ENCODE assay signal across 8 cellular contexts in genomic region chr5:142888469-142889085, GRCh38.
A peak's percentile ranks its signal among the peaks of the same experiment; 100 is the strongest.
DNase-seq lines count a peak whose midpoint lies in the region; ATAC-seq and TF ChIP-seq lines count a peak whose summit lies in the region.

No MANE protein-coding gene starts in this region.

- H3K27ac ChIP-seq in PC-3 (ENCODE audit: low read length) (no peak overlapping the region), dorsolateral prefrontal cortex (peak overlapping the region in 5 of 59 donors; percentile 14 to 45 (median 19))

- no peak overlapping the region for H3K4me2 ChIP-seq in PC-3 (ENCODE audit: low read length)

- no peak overlapping the region for H3K9ac ChIP-seq in PC-3 (ENCODE audit: low read length)

- H3K4me1 Mint-ChIP-seq in HFFc6 (ENCODE audit: low read depth) = peaks cover 29% of the 10 kb centered on the region

- H3K4me3 Mint-ChIP-seq in HFFc6 = no peak overlapping the region

- no peak overlapping the region for H2AFZ ChIP-seq in PC-3 (ENCODE audit: low read length)

- peaks cover 9% of the 10 kb centered on the region for H3K27me3 Mint-ChIP-seq in HFFc6 (ENCODE audit: insufficient read depth)

- H3K4me3 ChIP-seq in PC-3 (ENCODE audit: low read length) = no peak overlapping the region
- H3K4me3 ChIP-seq in dorsolateral prefrontal cortex = no peak overlapping the region

- H3K9me2 ChIP-seq in PC-3 (replicated peaks; ENCODE audit: low read length) = no peaks in the 10 kb centered on the region

- TF ChIP-seq CTCF in HFFc6 (IDR thresholded peaks at IDR 0.05) (peak; percentile 94), PC-3 (conservative IDR thresholded peaks at IDR 0.05; ENCODE audit: low read depth, low read length) (peak; percentile 78), dorsolateral prefrontal cortex (IDR thresholded peaks at IDR 0.05 in 54 of 56, conservative IDR thresholded peaks at IDR 0.05 in 2 of 56; ENCODE audit: low read depth in 1 of 56, partially characterized antibody in 56 of 56) (peak; percentile 73 to 92 (median 84))

- no peaks in the 10 kb centered on the region for H3K9me3 ChIP-seq in PC-3 (ENCODE audit: low read length)

- H3K79me2 ChIP-seq in PC-3 (ENCODE audit: low read length) = no peaks in the 10 kb centered on the region

- H3K4me1 ChIP-seq in PC-3 (ENCODE audit: insufficient read depth, low read length) = peaks cover 11% of the 10 kb centered on the region; the same call in 1 of the 2 replicates

- H3K9me3 Mint-ChIP-seq in HFFc6 = no peaks in the 10 kb centered on the region

- no peaks in the 10 kb centered on the region for H4K20me1 ChIP-seq in PC-3 (ENCODE audit: low read length)

- H3K36me3 Mint-ChIP-seq in HFFc6 (ENCODE audit: low read depth) = no peaks in the 10 kb centered on the region

- peak; percentile 78 for ATAC-seq in PC-3

- H3K27me3 ChIP-seq in PC-3 (ENCODE audit: low read length) (no peaks in the 10 kb centered on the region), dorsolateral prefrontal cortex (no peaks in the 10 kb centered on the region)

- DNase-seq in D341Med (ENCODE audit: low spot score) = peak; percentile 62
- DNase-seq in HFFc6 = peak; percentile 65
- peak; percentile 74 for DNase-seq in PC-3
- peak in 1 of 10 donors; percentile 39 for DNase-seq in dorsolateral prefrontal cortex
- DNase-seq in lung microvascular endothelial cell (ENCODE audit: low read depth in 2 of 2) = peak; percentile 73 to 80
- no peak for DNase-seq in NCI-H524 treated with DMSO at 0.1 percent for 48 hours (lab: John Stamatoyannopoulos, UW)
- no peak for DNase-seq in GF-D8 (lab: John Stamatoyannopoulos, UW)
- DNase-seq in activated T-cell treated with anti-CD3 and anti-CD28 coated beads for 4 hours = no peak

- CTCF ChIA-PET in PC-3 (lab: Charles Lee) = interaction anchor here (0.6 to 1.3 kb wide), 11 partner anchors 12 to 938 kb away, joined by 3 to 15 read pairs (median 4); partner anchors contain the start of gene ARHGAP26

- H3K27ac Mint-ChIP-seq in HFFc6 = no peak overlapping the region

- no peaks in the 10 kb centered on the region for H3K36me3 ChIP-seq in PC-3 (ENCODE audit: low read depth, low read length)

- POLR2A ChIA-PET in PC-3 (lab: Charles Lee; ENCODE audit: unreplicated experiment) = no interaction called here

- no TSS peak for BruUV-seq in PC-3 (replicated peaks; lab: Mats Ljungman, UMichigan)

- intact Hi-C loops in PC-3 (cut with micrococcal nuclease) (loop anchor here (1.0 to 10.0 kb wide), 2 partner anchors 144 to 175 kb away; no protein-coding TSS in a partner anchor), dorsolateral prefrontal cortex (cut with DNase I) (loop anchor here (10.0 kb wide), 3 partner anchors 274 to 734 kb away; no protein-coding TSS in a partner anchor)

- no peaks in the 10 kb centered on the region for H3F3A ChIP-seq in PC-3 (ENCODE audit: low read length, unreplicated experiment)

Comparison
In these comparisons a context has a peak if more than half of its experiments do, and no peak if none do; other contexts are left out.
1. DNase-seq: peak in D341Med (single experiment), HFFc6 (single experiment), PC-3 (single experiment) and lung microvascular endothelial cell (2 of 2); none in NCI-H524 treated with DMSO at 0.1 percent for 48 hours (single experiment), GF-D8 (single experiment) and activated T-cell treated with anti-CD3 and anti-CD28 coated beads for 4 hours (single experiment).
2. Peak in every context shown above with its lines, with median percentiles within 50 percentile points of each other: CTCF ChIP-seq.